ENCODE assay signal across 11 cellular contexts in genomic region chr20:49268600-49269365, GRCh38. TPM values are rescaled to one million over a fixed set of nuclear protein-coding genes. Genes with fewer than 3 reads are reported as not detected.
A peak's percentile ranks its signal among the peaks of the same experiment; 100 is the strongest.
DNase-seq lines count a peak whose midpoint lies in the region; TF ChIP-seq lines count a peak whose summit lies in the region.
"Had no signal": no experiment of that assay in that cellular context is flagged by ENCODE, and none has a peak within 500 bp of the region (broad histone marks: within the 10 kb centered on the region; RNA-seq: fewer than 3 reads in every experiment).

No MANE protein-coding gene starts in this region.

- H3K27ac ChIP-seq in OCI-LY3 (ENCODE audit: low read length) (no peak overlapping the region), endodermal cell (ENCODE audit: low read depth, low read length) (no peak overlapping the region), stomach (no peak overlapping the region), sigmoid colon (no peak overlapping the region)

- no peak for TF ChIP-seq EP300 in stomach (IDR thresholded peaks at IDR 0.05)
- no peak for TF ChIP-seq EP300 in sigmoid colon (IDR thresholded peaks at IDR 0.05)

- intact Hi-C loops in activated naive CD4-positive, alpha-beta T cell treated with anti-CD3 and anti-CD28 coated beads for 36 hours (cut with micrococcal nuclease): no loop called here
- intact Hi-C loops in stomach (cut with DNase I; ENCODE audit: low total_unique reads) (no loop called here), sigmoid colon (cut with DNase I) (no loop called here)

- H3K79me2 ChIP-seq in OCI-LY3 (ENCODE audit: low read length): peaks cover 96% of the 10 kb centered on the region

- peaks cover 3% of the 10 kb centered on the region for H3K9me3 Mint-ChIP-seq in activated naive CD4-positive, alpha-beta T cell treated with anti-CD3 and anti-CD28 coated beads for 36 hours
- H3K9me3 Mint-ChIP-seq in endodermal cell (peaks cover 11% of the 10 kb centered on the region), nephron progenitor cell (peaks cover 9% of the 10 kb centered on the region)

- H3K9me3 ChIP-seq in OCI-LY3 (ENCODE audit: insufficient read depth, low read length) (no peaks in the 10 kb centered on the region), endodermal cell (ENCODE audit: control insufficient read depth, low read length) (peaks cover 8% of the 10 kb centered on the region), stomach (no peaks in the 10 kb centered on the region), sigmoid colon (no peaks in the 10 kb centered on the region)

- no peaks in the 10 kb centered on the region for H3K27me3 Mint-ChIP-seq in activated naive CD4-positive, alpha-beta T cell treated with anti-CD3 and anti-CD28 coated beads for 36 hours (ENCODE audit: low read depth)
- no peaks in the 10 kb centered on the region for H3K27me3 Mint-ChIP-seq in endodermal cell (ENCODE audit: insufficient read depth)
- no peaks in the 10 kb centered on the region for H3K27me3 Mint-ChIP-seq in nephron progenitor cell (ENCODE audit: low read depth, poor library complexity)

- H3K4me3 Mint-ChIP-seq in activated naive CD4-positive, alpha-beta T cell treated with anti-CD3 and anti-CD28 coated beads for 36 hours: peak overlapping the region; percentile 68
- no peak overlapping the region for H3K4me3 Mint-ChIP-seq in endodermal cell
- no peak overlapping the region for H3K4me3 Mint-ChIP-seq in nephron progenitor cell

- DNase-seq in activated naive CD4-positive, alpha-beta T cell treated with anti-CD3 and anti-CD28 coated beads for 36 hours: no peak
- no peak for DNase-seq in activated naive CD4-positive, alpha-beta T cell (lab: John Stamatoyannopoulos, UW)
- DNase-seq in endodermal cell: no peak
- no peak for DNase-seq in stomach
- no peak for DNase-seq in SIG-M5 (lab: John Stamatoyannopoulos, UW)
- DNase-seq in nephron progenitor cell: no peak
- no peak for DNase-seq in sigmoid colon
- DNase-seq: C1 segment of cervical spinal cord; dermis blood vessel endothelial cell; stimulated activated CD4-positive, alpha-beta T cell treated with anti-CD3 and anti-CD28 coated beads, Interleukin-4, amount 100 ng/mL, for 1 hour had no signal

- peak overlapping the region; percentile 5; the same call in 1 of the 2 replicates for H3K4me2 ChIP-seq in OCI-LY3 (ENCODE audit: low read length)

- CTCF ChIA-PET in activated naive CD4-positive, alpha-beta T cell treated with anti-CD3 and anti-CD28 coated beads for 36 hours (lab: Charles Lee): interaction anchor here (0.6 to 2.2 kb wide), 4 partner anchors 15 to 160 kb away, joined by 3 to 8 read pairs (median 5); no protein-coding TSS in a partner anchor

- no peak overlapping the region for H3K4me3 ChIP-seq in OCI-LY3 (ENCODE audit: low read length)
- peak overlapping the region; percentile 41 for H3K4me3 ChIP-seq in endodermal cell (ENCODE audit: low read length)
- peak overlapping the region in 3 of 4 donors; percentile 1 to 36 (median 10) for H3K4me3 ChIP-seq in stomach
- H3K4me3 ChIP-seq in sigmoid colon: no peak overlapping the region

- H3K36me3 ChIP-seq in OCI-LY3 (replicated peaks; ENCODE audit: low read depth, low read length) (peaks cover 74% of the 10 kb centered on the region), endodermal cell (ENCODE audit: control insufficient read depth, insufficient read depth, low read length) (peaks cover 78% of the 10 kb centered on the region), stomach (peaks cover 52 to 95% (median 76%) of the 10 kb centered on the region in 4 donors), sigmoid colon (peaks cover 6 to 79% (median 29%) of the 10 kb centered on the region in 4 donors)

- peak overlapping the region; percentile 84 for H3K27ac Mint-ChIP-seq in activated naive CD4-positive, alpha-beta T cell treated with anti-CD3 and anti-CD28 coated beads for 36 hours
- H3K27ac Mint-ChIP-seq in endodermal cell (no peak overlapping the region), nephron progenitor cell (no peak overlapping the region)

- H3K4me1 ChIP-seq in OCI-LY3 (ENCODE audit: low read length) (peaks cover 19% of the 10 kb centered on the region), endodermal cell (ENCODE audit: control insufficient read depth, insufficient read depth, low read length) (no peaks in the 10 kb centered on the region), stomach (peaks cover 17 to 87% (median 48%) of the 10 kb centered on the region in 4 donors), sigmoid colon (peaks cover 0 to 44% (median 31%) of the 10 kb centered on the region in 4 donors)

- H4K20me1 ChIP-seq in OCI-LY3 (ENCODE audit: insufficient read depth, low read length): peaks cover 55% of the 10 kb centered on the region

- H3K9ac ChIP-seq in OCI-LY3 (ENCODE audit: low read length) (no peak overlapping the region), endodermal cell (ENCODE audit: extremely low read depth, low read length, poor library complexity, severe bottlenecking) (no peak overlapping the region)

- TF ChIP-seq POLR2A in stomach (IDR thresholded peaks at IDR 0.05): no peak
- TF ChIP-seq POLR2A in sigmoid colon (IDR thresholded peaks at IDR 0.05): no peak

- TF ChIP-seq CTCF in OCI-LY3 (IDR thresholded peaks at IDR 0.05; ENCODE audit: low read depth, low read length): no peak
- TF ChIP-seq CTCF in endodermal cell (conservative IDR thresholded peaks at IDR 0.05): no peak
- TF ChIP-seq CTCF in stomach (IDR thresholded peaks at IDR 0.05): no peak
- TF ChIP-seq CTCF in nephron progenitor cell (IDR thresholded peaks at IDR 0.05): no peak
- no peak for TF ChIP-seq CTCF in sigmoid colon (IDR thresholded peaks at IDR 0.05)

- WGBS in endodermal cell (ENCODE audit: insufficient coverage in 1 of 2, insufficient read length in 1 of 2), 2 experiments: 100% methylated on average over 1 of the region's 1 CpG
- WGBS in stomach, 5 donors: 90 to 100% (median 98%) methylated on average over 1 of the region's 1 CpG
- 92 to 100% methylated on average over 1 of the region's 1 CpG for WGBS in sigmoid colon, 2 donors

- H2AFZ ChIP-seq in OCI-LY3 (ENCODE audit: low read depth, low read length): no peak overlapping the region

- H3K27me3 ChIP-seq in OCI-LY3 (ENCODE audit: low read depth, low read length): no peaks in the 10 kb centered on the region
- no peaks in the 10 kb centered on the region for H3K27me3 ChIP-seq in endodermal cell (ENCODE audit: control insufficient read depth, insufficient read depth, low read length, poor library complexity, severe bottlenecking)
- H3K27me3 ChIP-seq in stomach: no peaks in the 10 kb centered on the region
- no peaks in the 10 kb centered on the region for H3K27me3 ChIP-seq in sigmoid colon

- H3K36me3 Mint-ChIP-seq in activated naive CD4-positive, alpha-beta T cell treated with anti-CD3 and anti-CD28 coated beads for 36 hours (ENCODE audit: low read depth): peaks cover 65% of the 10 kb centered on the region
- H3K36me3 Mint-ChIP-seq in endodermal cell (ENCODE audit: low read depth) (peaks cover 70% of the 10 kb centered on the region), nephron progenitor cell (ENCODE audit: low read depth) (peaks cover 74% of the 10 kb centered on the region)

- H3K4me1 Mint-ChIP-seq in activated naive CD4-positive, alpha-beta T cell treated with anti-CD3 and anti-CD28 coated beads for 36 hours (ENCODE audit: low read depth): peaks cover 70% of the 10 kb centered on the region
- H3K4me1 Mint-ChIP-seq in endodermal cell: peaks cover 5% of the 10 kb centered on the region
- H3K4me1 Mint-ChIP-seq in nephron progenitor cell: no peaks in the 10 kb centered on the region

RNA-seq across cellular contexts. Expression of gene ZNFX1, which starts 9.1 kb away (rescaled TPM):
- total RNA-seq in activated naive CD4-positive, alpha-beta T cell treated with anti-CD3 and anti-CD28 coated beads for 36 hours: 10 to 100 TPM; 18.2 to 19.0 TPM
- total RNA-seq in endodermal cell: 1 to 10 TPM; 8.1 to 8.9 TPM
- 6.7 TPM for polyA plus RNA-seq in endodermal cell (2013, experiment 1 of 2)
- 6.1 TPM for polyA plus RNA-seq in endodermal cell (2013, experiment 2 of 2)
- 10 to 100 TPM in 4 of 5 donors, 1 to 10 TPM in 1; 5.2 to 29.6 (median 26.1) TPM for total RNA-seq in stomach
- 1 to 10 TPM; 5.8 to 8.4 (median 6.4) TPM for polyA plus RNA-seq in stomach
- total RNA-seq in sigmoid colon: 10 to 100 TPM; 25.7 to 32.1 (median 29.6) TPM
- 10 to 100 TPM in 1 of 3 donors, 1 to 10 TPM in 2; 7.2 to 20.2 (median 9.5) TPM for polyA plus RNA-seq in sigmoid colon

RNA-seq across cellular contexts. Expression of gene DDX27, which starts 49.6 kb away (rescaled TPM):
- total RNA-seq in activated naive CD4-positive, alpha-beta T cell treated with anti-CD3 and anti-CD28 coated beads for 36 hours: 10 to 100 TPM; 40.6 to 41.2 TPM
- total RNA-seq in endodermal cell: 10 to 100 TPM; 40.4 to 45.2 TPM
- 36.8 TPM for polyA plus RNA-seq in endodermal cell (2013, experiment 1 of 2)
- polyA plus RNA-seq in endodermal cell (2013, experiment 2 of 2): 31.5 TPM
- total RNA-seq in stomach: 10 to 100 TPM; 11.7 to 38.2 (median 36.2) TPM
- 10 to 100 TPM; 21.0 to 21.5 (median 21.4) TPM for polyA plus RNA-seq in stomach
- 10 to 100 TPM; 23.5 to 28.2 (median 27.8) TPM for total RNA-seq in sigmoid colon
- polyA plus RNA-seq in sigmoid colon: 10 to 100 TPM; 16.8 to 40.4 (median 22.2) TPM

Comparison
In these comparisons a context has a peak if more than half of its experiments do, and no peak if none do; other contexts are left out.
1. H3K4me3 ChIP-seq: peak in endodermal cell (single experiment) and stomach (3 of 4); none in OCI-LY3 (single experiment) and sigmoid colon (0 of 4).